In genomic region chr17:67785122-67785477, GRCh38 we compare ENCODE assay signal across 1 cellular context.
TF ChIP-seq lines count a peak whose summit lies in the region.

No MANE protein-coding gene starts in this region.

TF ChIP-seq in K562, 482 proteins besides CTCF, POLR2A, EP300 and RAD21 (continued from another document):
- TF ChIP-seq IRF9 (tag; IDR thresholded peaks at IDR 0.05) (no peak), SRSF7 (optimal IDR thresholded peaks at IDR 0.05; ENCODE audit: low read depth, low read length) (no peak), OTX1 (CRISPR knock-in tag; IDR thresholded peaks at IDR 0.05) (no peak), BRD4 (IDR thresholded peaks at IDR 0.05) (0 out of 2 replicates have a peak, but pooled peaks have one; percentile 19), MGA (IDR thresholded peaks at IDR 0.05) (0 out of 2 replicates have a peak, but pooled peaks have one; percentile 40), THAP7 (CRISPR knock-in tag; IDR thresholded peaks at IDR 0.05) (no peak), ZNF586 (CRISPR knock-in tag; conservative IDR thresholded peaks at IDR 0.05) (no peak), USF2 (CRISPR knock-in tag; IDR thresholded peaks at IDR 0.05) (no peak), ZNF584 (CRISPR knock-in tag; IDR thresholded peaks at IDR 0.05; ENCODE audit: low read depth) (0 out of 2 replicates have a peak, but pooled peaks have one; percentile 12), DIDO1 (tag; IDR thresholded peaks at IDR 0.05; ENCODE audit: low read depth) (no peak), XRCC3 (IDR thresholded peaks at IDR 0.05) (no peak), SPI1 (IDR thresholded peaks at IDR 0.05; ENCODE audit: borderline replicate concordance, low read depth, low read length) (no peak), ZNF316 (IDR thresholded peaks at IDR 0.05) (peak; percentile 73), MITF (IDR thresholded peaks at IDR 0.05) (no peak), HES1 (IDR thresholded peaks at IDR 0.05; ENCODE audit: low read depth) (no peak), C11orf30 (IDR thresholded peaks at IDR 0.05; ENCODE audit: low read depth) (peak; percentile 63; the same call in 1 of the 2 replicates), JUNB (CRISPR knock-in tag; conservative IDR thresholded peaks at IDR 0.05) (no peak), ZNF512 (tag; IDR thresholded peaks at IDR 0.05) (0 out of 2 replicates have a peak, but pooled peaks have one; percentile 40), MAFG (tag; conservative IDR thresholded peaks at IDR 0.05) (0 out of 2 replicates have a peak, but pooled peaks have one; percentile 40), CEBPG (CRISPR knock-in tag; IDR thresholded peaks at IDR 0.05) (no peak), CEBPG (tag; conservative IDR thresholded peaks at IDR 0.05 in 1 of 2, IDR thresholded peaks at IDR 0.05 in 1 of 2) (no peak)
